34 cellular contexts compared by ENCODE assay signal in the genomic region with DNA sequence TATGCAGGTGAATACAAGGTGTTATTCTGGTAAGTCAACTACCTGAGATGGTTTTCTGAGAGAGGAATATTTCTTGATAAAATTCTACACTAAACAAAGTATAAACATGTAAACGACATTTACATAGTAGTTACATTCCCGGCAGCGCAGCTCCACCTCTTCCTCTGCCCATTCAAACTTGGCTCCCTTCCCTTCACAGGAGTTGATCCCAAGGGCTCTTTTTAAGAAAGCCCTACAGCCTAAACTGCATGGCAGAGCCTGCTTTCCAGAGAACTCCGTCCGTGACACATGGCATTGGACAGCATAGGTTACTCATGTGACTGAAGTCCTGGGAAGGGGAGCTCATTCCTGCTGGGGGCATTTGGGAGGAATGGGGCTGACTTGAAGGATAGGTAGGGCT. TPM values are rescaled to one million over a fixed set of nuclear protein-coding genes. Genes with fewer than 3 reads are reported as not detected.
"Had no signal": no experiment of that assay in that cellular context is flagged by ENCODE, and none has a peak within 500 bp of the region (broad histone marks: within the 10 kb centered on the region; RNA-seq: fewer than 3 reads in every experiment).

No MANE protein-coding gene starts in this region.

- H3K4me3 ChIP-seq: adrenal gland, ascending aorta, dorsolateral prefrontal cortex, esophagus muscularis mucosa, sigmoid colon, smooth muscle cell, testis, upper lobe of left lung had no signal

- H3K36me3 Mint-ChIP-seq: activated naive CD8-positive, alpha-beta T cell; natural killer cell; stimulated activated naive B cell treated with anti-CD40 and anti-IgM and Interleukin-4, amounts not matched to agents 10 μg/mL and 1 μg/mL and 100 μg/mL, for 72 hours; WTC11 had no signal

- DNase-seq: activated CD4-positive, alpha-beta T cell treated with anti-CD3 and anti-CD28 coated beads for 36 hours; activated CD4-positive, alpha-beta T cell treated with anti-CD3 and anti-CD28 coated beads, Interleukin-2, amount 50 U/mL, for 4 hours; activated CD8-positive, alpha-beta memory T cell treated with anti-CD3 and anti-CD28 coated beads for 24 hours; activated CD8-positive, alpha-beta memory T cell treated with anti-CD3 and anti-CD28 coated beads, Interleukin-2, amount 50 U/mL, for 4 hours; activated T-cell treated with anti-CD3 and anti-CD28 coated beads, Interleukin-2, amount 50 U/mL, for 24 hours; adrenal gland; brain microvascular endothelial cell; central memory CD4-positive, alpha-beta T cell; dorsolateral prefrontal cortex; effector memory CD8-positive, alpha-beta T cell; hypothalamus; left cardiac atrium; mammary epithelial cell; midbrain; natural killer cell; retina; sigmoid colon; stimulated activated CD4-positive, alpha-beta T cell treated with anti-CD3 and anti-CD28 coated beads, Interleukin-15, amount 100 ng/mL, for 24 hours; stimulated activated CD4-positive, alpha-beta T cell treated with anti-CD3 and anti-CD28 coated beads, Interleukin-2, amount 100 ng/mL, for 48 hours; stimulated activated CD8-positive, alpha-beta memory T cell treated with anti-CD3 and anti-CD28 coated beads, Interleukin-4, amount 100 ng/mL, for 48 hours; stimulated activated naive B cell treated with anti-CD40 and anti-IgM and Interleukin-4, amounts not matched to agents 10 μg/mL and 1 μg/mL and 100 μg/mL, for 72 hours; T-helper 1 cell; testis had no signal

- H3K36me3 ChIP-seq: adrenal gland, ascending aorta, brain microvascular endothelial cell, esophagus muscularis mucosa, sigmoid colon, upper lobe of left lung had no signal

- H3K9me3 ChIP-seq: adrenal gland, ascending aorta, esophagus muscularis mucosa, sigmoid colon, testis, upper lobe of left lung had no signal

- H3K9me3 Mint-ChIP-seq: activated T-cell treated with anti-CD3 and anti-CD28 coated beads, Interleukin-2, amount 50 U/mL, for 24 hours; activated T-helper 17 cell treated with anti-CD3 and anti-CD28 coated beads, Interleukin-2, amount 50 U/mL, for 72 hours; effector memory CD8-positive, alpha-beta T cell; natural killer cell; stimulated activated naive B cell treated with anti-CD40 and anti-IgM and Interleukin-4, amounts not matched to agents 10 μg/mL and 1 μg/mL and 100 μg/mL, for 72 hours; WTC11 had no signal

- H3K4me3 Mint-ChIP-seq: activated CD4-positive, alpha-beta T cell treated with anti-CD3 and anti-CD28 coated beads for 36 hours; activated naive CD8-positive, alpha-beta T cell; activated T-cell treated with anti-CD3 and anti-CD28 coated beads, Interleukin-2, amount 50 U/mL, for 24 hours; activated T-helper 17 cell treated with anti-CD3 and anti-CD28 coated beads, Interleukin-2, amount 50 U/mL, for 72 hours; effector memory CD8-positive, alpha-beta T cell; natural killer cell; stimulated activated naive B cell treated with anti-CD40 and anti-IgM and Interleukin-4, amounts not matched to agents 10 μg/mL and 1 μg/mL and 100 μg/mL, for 72 hours; WTC11 had no signal

- H3K4me1 Mint-ChIP-seq: activated CD4-positive, alpha-beta T cell treated with anti-CD3 and anti-CD28 coated beads for 36 hours; activated T-helper 17 cell treated with anti-CD3 and anti-CD28 coated beads, Interleukin-2, amount 50 U/mL, for 72 hours; natural killer cell had no signal

- H3K27ac Mint-ChIP-seq: activated CD4-positive, alpha-beta T cell treated with anti-CD3 and anti-CD28 coated beads for 36 hours; activated naive CD8-positive, alpha-beta T cell; activated T-cell treated with anti-CD3 and anti-CD28 coated beads, Interleukin-2, amount 50 U/mL, for 24 hours; activated T-helper 17 cell treated with anti-CD3 and anti-CD28 coated beads, Interleukin-2, amount 50 U/mL, for 72 hours; effector memory CD8-positive, alpha-beta T cell; natural killer cell; progenitor cell of endocrine pancreas; WTC11 had no signal

- FAIRE-seq: colon, frontal cortex had no signal

- H3K27me3 ChIP-seq: ascending aorta, brain microvascular endothelial cell, testis, upper lobe of left lung had no signal

- H3K27ac ChIP-seq: adrenal gland, ascending aorta, brain microvascular endothelial cell, dorsolateral prefrontal cortex, esophagus muscularis mucosa, sigmoid colon, testis, upper lobe of left lung had no signal

- H3K4me1 ChIP-seq: adrenal gland, ascending aorta, sigmoid colon had no signal

RNA-seq across cellular contexts. Expression of a gene that starts 22.0 kb away (rescaled TPM):
- total RNA-seq: activated CD4-positive, alpha-beta T cell treated with anti-CD3 and anti-CD28 coated beads for 36 hours; activated T-helper 17 cell treated with anti-CD3 and anti-CD28 coated beads, Interleukin-2, amount 50 U/mL, for 72 hours; adrenal gland; ascending aorta; esophagus muscularis mucosa; left cardiac atrium; natural killer cell; osteocyte; sigmoid colon; upper lobe of left lung had no signal
